Comparison of ENCODE assay signal across 21 cellular contexts in the genomic region with DNA sequence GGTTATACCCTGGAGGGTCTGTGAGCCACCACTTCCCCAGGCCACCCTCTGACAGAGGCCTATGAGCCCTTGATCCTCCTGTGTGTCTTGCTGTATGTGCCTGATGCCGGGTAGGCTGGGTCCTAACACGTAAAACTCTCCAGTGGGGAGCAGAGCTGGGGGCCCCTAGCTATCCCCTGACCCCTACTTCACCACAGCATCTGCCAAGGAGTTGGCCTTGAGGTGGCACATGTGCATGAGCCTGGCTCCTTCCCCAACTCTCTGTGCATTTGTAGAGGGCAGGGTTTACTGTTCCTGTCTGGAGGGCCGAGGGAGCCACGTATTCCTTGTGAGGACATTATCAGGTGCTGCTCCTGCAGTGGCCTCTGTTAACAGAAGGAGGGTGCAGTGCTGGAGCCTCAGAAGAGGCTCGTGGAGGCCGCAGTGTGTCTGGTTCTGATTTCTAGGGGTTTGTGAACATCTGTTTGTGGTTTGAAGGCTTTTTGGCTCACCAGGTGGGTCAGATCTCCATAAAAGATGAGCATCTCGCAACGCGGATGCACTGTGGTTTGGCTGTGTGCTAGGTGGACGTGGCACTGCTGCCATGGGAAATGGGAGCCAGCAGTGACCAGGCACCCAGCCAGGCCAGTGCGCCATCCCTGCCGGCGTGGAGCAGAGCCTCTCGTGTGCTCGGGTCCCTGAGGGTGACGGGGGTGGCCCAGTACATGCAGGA.
A peak's percentile ranks its signal among the peaks of the same experiment; 100 is the strongest.
DNase-seq lines count a peak whose midpoint lies in the region; ATAC-seq and TF ChIP-seq lines count a peak whose summit lies in the region.
"Had no signal": no experiment of that assay in that cellular context is flagged by ENCODE, and none has a peak within 500 bp of the region (broad histone marks: within the 10 kb centered on the region; RNA-seq: fewer than 3 reads in every experiment).

No MANE protein-coding gene starts in this region.

- no peak overlapping the region for H2BK5ac ChIP-seq in mesenchymal stem cell (ENCODE audit: low read depth, low read length, poor library complexity, severe bottlenecking)

- no peak overlapping the region for H3K14ac ChIP-seq in mesenchymal stem cell (ENCODE audit: low read length in 2 of 2)

- H2AK5ac ChIP-seq in mesenchymal stem cell (ENCODE audit: low read length, severe bottlenecking): no peak overlapping the region

- no peak overlapping the region for H3K4me3 Mint-ChIP-seq in activated naive CD8-positive, alpha-beta T cell

- BruUV-seq in mammary epithelial cell (replicated peaks; lab: Mats Ljungman, UMichigan): no TSS peak

- H4K20me1 ChIP-seq in DND-41 (ENCODE audit: insufficient read depth, low read length): peaks cover 13% of the 10 kb centered on the region
- H4K20me1 ChIP-seq in mammary epithelial cell (ENCODE audit: insufficient read depth, low read length): no peaks in the 10 kb centered on the region

- H4K8ac ChIP-seq in mesenchymal stem cell (ENCODE audit: low read length): no peak overlapping the region

- no peaks in the 10 kb centered on the region for H3K27me3 Mint-ChIP-seq in activated naive CD8-positive, alpha-beta T cell

- no peaks in the 10 kb centered on the region for H3K9me3 ChIP-seq in DND-41 (ENCODE audit: insufficient read depth, low read length, severe bottlenecking)
- no peaks in the 10 kb centered on the region for H3K9me3 ChIP-seq in mesenchymal stem cell (ENCODE audit: control insufficient read depth, low read length)
- no peaks in the 10 kb centered on the region for H3K9me3 ChIP-seq in mammary epithelial cell (replicated peaks; ENCODE audit: insufficient read depth, low read length)
- H3K9me3 ChIP-seq: adrenal gland, Caco-2, right lobe of liver had no signal

- no peaks in the 10 kb centered on the region for H3K9me3 Mint-ChIP-seq in activated naive CD8-positive, alpha-beta T cell (ENCODE audit: low read depth)

- intact Hi-C loops in Right ventricle myocardium inferior (cut with DNase I): no loop called here
- intact Hi-C loops in mammary epithelial cell (cut with micrococcal nuclease): loop anchor here (10.0 kb wide), 1 partner anchor 694 kb away; no protein-coding TSS in a partner anchor

- H2AFZ ChIP-seq in DND-41 (ENCODE audit: low read depth, low read length) (no peak overlapping the region), mesenchymal stem cell (ENCODE audit: low read depth, low read length) (no peak overlapping the region), mammary epithelial cell (ENCODE audit: low read depth, low read length) (no peak overlapping the region)
- H2AFZ ChIP-seq: hepatocyte, PC-9 had no signal

- in situ Hi-C loops in mammary epithelial cell (cut with MboI; ENCODE audit: low sequenced_read_pairs in 2 of 2): no loop called here

- ATAC-seq in DND-41 (ENCODE audit: insufficient read depth, low read depth) (0 out of 3 replicates have a peak, but pooled peaks have one; percentile 14), GM21786 (IDR thresholded peaks at IDR 0.05; ENCODE audit: unreplicated experiment) (no peak), Right ventricle myocardium inferior (no peak)
- ATAC-seq: activated CD4-positive, CD25-positive, alpha-beta regulatory T cell treated with anti-CD3 and anti-CD28 coated beads, Interleukin-2, amount 50 U/mL, for 24 hours had no signal

- H3K36me3 Mint-ChIP-seq in activated naive CD8-positive, alpha-beta T cell: peaks cover 5% of the 10 kb centered on the region

- H3K9ac ChIP-seq in DND-41 (ENCODE audit: low read depth, low read length) (no peak overlapping the region), mesenchymal stem cell (ENCODE audit: low read length) (no peak overlapping the region), mammary epithelial cell (ENCODE audit: insufficient read depth, low read length) (no peak overlapping the region)
- H3K9ac ChIP-seq: KMS-11 had no signal

- H4K91ac ChIP-seq in mesenchymal stem cell (ENCODE audit: low read length): peak overlapping the region; percentile 5

- H3K27ac ChIP-seq in DND-41 (ENCODE audit: low read length) (0 out of 2 replicates have a peak overlapping the region, but pooled peaks have one; percentile 45), mesenchymal stem cell (ENCODE audit: low read length, poor library complexity, severe bottlenecking) (no peak overlapping the region), mammary epithelial cell (ENCODE audit: insufficient read depth, low read depth, low read length) (no peak overlapping the region)
- H3K27ac ChIP-seq: adrenal gland, cardiac muscle cell, hepatocyte, KMS-11, PC-9, right lobe of liver had no signal

- CTCF ChIA-PET in mammary epithelial cell (lab: Charles Lee; ENCODE audit: low non-redundant PET): no interaction called here

- WGBS in mesenchymal stem cell: 84% methylated on average over 16 of the region's 16 CpGs
- WGBS in mammary epithelial cell (ENCODE audit: low coverage, missing lambda C conversion rate): 34% methylated on average over 16 of the region's 16 CpGs

- H3K27ac Mint-ChIP-seq in activated naive CD8-positive, alpha-beta T cell: peak overlapping the region; percentile 34

- H2BK12ac ChIP-seq in mesenchymal stem cell (ENCODE audit: low read length in 2 of 2): no peak overlapping the region

- H3K4me2 ChIP-seq in DND-41 (ENCODE audit: insufficient read depth, low read length): no peak overlapping the region
- no peak overlapping the region for H3K4me2 ChIP-seq in mesenchymal stem cell (ENCODE audit: low read length, poor library complexity, severe bottlenecking)
- no peak overlapping the region for H3K4me2 ChIP-seq in mammary epithelial cell (ENCODE audit: insufficient read depth, low read depth, low read length)
- H3K4me2 ChIP-seq: hepatocyte, KMS-11, PC-9 had no signal

- dilution Hi-C loops in mammary epithelial cell (cut with HindIII; ENCODE audit: low sequenced_read_pairs): no loop called here

- H2BK15ac ChIP-seq in mesenchymal stem cell (ENCODE audit: low read depth, poor library complexity, severe bottlenecking): no peak overlapping the region

- no peak overlapping the region for H3K4me3 ChIP-seq in AG10803 (ENCODE audit: low read length)
- H3K4me3 ChIP-seq in DND-41 (ENCODE audit: low read depth in 1 of 2, low read length in 2 of 2): no peak overlapping the region
- H3K4me3 ChIP-seq in mesenchymal stem cell (ENCODE audit: insufficient read depth in 1 of 2, low read depth in 1 of 2, low read length in 2 of 2): no peak overlapping the region
- no peak overlapping the region for H3K4me3 ChIP-seq in mammary epithelial cell (replicated peaks in 1 of 3; ENCODE audit: insufficient read depth in 1 of 3, low read depth in 2 of 3, low read length in 3 of 3)
- H3K4me3 ChIP-seq: adrenal gland, cardiac muscle cell, hepatocyte, PC-9, right lobe of liver had no signal

- H3K27me3 ChIP-seq in DND-41 (ENCODE audit: insufficient read depth, low read length, poor library complexity): no peaks in the 10 kb centered on the region
- no peaks in the 10 kb centered on the region for H3K27me3 ChIP-seq in mesenchymal stem cell (ENCODE audit: control insufficient read depth in 1 of 2, insufficient read depth in 1 of 2, low read length in 2 of 2)
- no peaks in the 10 kb centered on the region for H3K27me3 ChIP-seq in mammary epithelial cell (ENCODE audit: insufficient read depth, low read length)
- H3K27me3 ChIP-seq: adrenal gland, cardiac muscle cell, hepatocyte, right lobe of liver had no signal

- H3K36me3 ChIP-seq in DND-41 (ENCODE audit: insufficient read depth, low read length): peaks cover 90% of the 10 kb centered on the region
- peaks cover 62 to 97% of the 10 kb centered on the region in 2 experiments for H3K36me3 ChIP-seq in mesenchymal stem cell (ENCODE audit: control insufficient read depth in 1 of 2, insufficient read depth in 2 of 2, low read depth in 1 of 2, low read length in 2 of 2)
- peaks cover 10% of the 10 kb centered on the region for H3K36me3 ChIP-seq in mammary epithelial cell (ENCODE audit: insufficient read depth, low read length)

- H2BK120ac ChIP-seq in mesenchymal stem cell (ENCODE audit: low read depth, low read length): no peak overlapping the region

- no peaks in the 10 kb centered on the region for H3K4me1 ChIP-seq in DND-41 (ENCODE audit: insufficient read depth, low read length)
- H3K4me1 ChIP-seq in mesenchymal stem cell (ENCODE audit: control insufficient read depth, insufficient read depth, low read depth, low read length): peaks cover 21% of the 10 kb centered on the region
- H3K4me1 ChIP-seq in mammary epithelial cell (ENCODE audit: insufficient read depth, low read length): peaks cover 9% of the 10 kb centered on the region
- H3K4me1 ChIP-seq: Caco-2 had no signal

- DNase-seq in AG10803 (ENCODE audit: low read depth) (peak; percentile 49), DND-41 (no peak), mesenchymal stem cell (no peak), NCI-H2227 treated with DMSO at 0.1 percent for 48 hours (lab: John Stamatoyannopoulos, UW) (no peak), Right ventricle myocardium inferior (ENCODE audit: missing footprints) (no peak), mammary epithelial cell (no peak)
- DNase-seq: adrenal gland; Caco-2; effector CD4-positive, alpha-beta T cell; mesendoderm; NCI-H1092 treated with DMSO at 0.1 percent for 48 hours; NCI-H69; PC-9; right lobe of liver; stimulated activated CD4-positive, alpha-beta T cell treated with anti-CD3 and anti-CD28 coated beads, Interleukin-4, amount 100 ng/mL, for 1 hour had no signal

- H3K79me1 ChIP-seq in mesenchymal stem cell (replicated peaks; ENCODE audit: low read length, poor library complexity, severe bottlenecking): peaks cover 43% of the 10 kb centered on the region

- H3K18ac ChIP-seq in mesenchymal stem cell (ENCODE audit: low read depth in 1 of 2, low read length in 2 of 2): no peak overlapping the region

- H3K79me2 ChIP-seq in DND-41 (ENCODE audit: insufficient read depth, low read length) (no peaks in the 10 kb centered on the region), mammary epithelial cell (ENCODE audit: insufficient read depth, low read length) (peaks cover 21% of the 10 kb centered on the region)

- no peak overlapping the region for H3K23ac ChIP-seq in mesenchymal stem cell (ENCODE audit: low read length in 2 of 2)

- no peak for TF ChIP-seq CTCF in AG10803 (conservative IDR thresholded peaks at IDR 0.05; ENCODE audit: low read length)
- TF ChIP-seq CTCF in DND-41 (IDR thresholded peaks at IDR 0.05; ENCODE audit: borderline replicate concordance, extremely low read depth, low read length, poor library complexity, severe bottlenecking): no peak
- TF ChIP-seq CTCF in mammary epithelial cell (conservative IDR thresholded peaks at IDR 0.05 in 1 of 2, IDR thresholded peaks at IDR 0.05 in 1 of 2; ENCODE audit: extremely low read depth in 1 of 2, insufficient read depth in 1 of 2, low read depth in 1 of 2, low read length in 2 of 2): no peak

- no peak overlapping the region for H3K4ac ChIP-seq in mesenchymal stem cell (ENCODE audit: low read depth in 1 of 2, low read length in 2 of 2)

- H3K4me1 Mint-ChIP-seq in activated naive CD8-positive, alpha-beta T cell (ENCODE audit: low read depth): no peaks in the 10 kb centered on the region
